Comparison of ENCODE assay signal across 8 cellular contexts in genomic region chr1:61641578-61642336, GRCh38.
DNase-seq lines count a peak whose midpoint lies in the region; ATAC-seq and TF ChIP-seq lines count a peak whose summit lies in the region.

No MANE protein-coding gene starts in this region.

- WGBS in lung, 2 donors, result 11 to 22% methylated on average over 23 of the region's 23 CpGs

- H3K9me3 ChIP-seq in colonic mucosa (no peaks in the 10 kb centered on the region), lung (ENCODE audit: control insufficient read depth in 2 of 2, insufficient read depth in 1 of 2, low read length in 1 of 2) (no peaks in the 10 kb centered on the region)

- peak; percentile 91 for ATAC-seq in lung (ENCODE audit: insufficient read depth, low FRiP score)

- TF ChIP-seq CTCF in colonic mucosa (IDR thresholded peaks at IDR 0.05) (peak; percentile 63), lung (IDR thresholded peaks at IDR 0.05; ENCODE audit: control extremely low read depth, extremely low read depth) (peak; percentile 23)

- H3K4me1 ChIP-seq in colonic mucosa, result no peaks in the 10 kb centered on the region
- H3K4me1 ChIP-seq in lung (ENCODE audit: control insufficient read depth in 2 of 2, insufficient read depth in 2 of 2, low read length in 2 of 2), result peaks cover 0 to 2% of the 10 kb centered on the region in 2 donors

- peak overlapping the region; percentile 5 for H3K4me3 ChIP-seq in colonic mucosa
- no peak overlapping the region for H3K4me3 ChIP-seq in lung

- in situ Hi-C loops in G401 (cut with HindIII; ENCODE audit: low sequenced_read_pairs), result no loop called here

- intact Hi-C loops in colonic mucosa (cut with DNase I), result loop anchor here (10.0 kb wide), 1 partner anchor 597 kb away; no protein-coding TSS in a partner anchor

- DNase-seq in G401 (ENCODE audit: low spot score) (peak; percentile 49), GOT3 (lab: John Stamatoyannopoulos, UW) (peak; percentile 51), M059J (ENCODE audit: low read depth) (peak; percentile 65), colonic mucosa (peak; percentile 68), lung (ENCODE audit: low spot score) (peak; percentile 48), NK-92 (lab: John Stamatoyannopoulos, UW; ENCODE audit: unreplicated experiment) (no peak)
- DNase-seq in activated CD4-positive, CD25-positive, alpha-beta regulatory T cell treated with anti-CD3 and anti-CD28 coated beads, Interleukin-2, amount 50 U/mL, for 72 hours, result peak; percentile 61
- peak in 2 of 3 donors; percentile 9 to 39 for DNase-seq in stimulated activated CD4-positive, alpha-beta T cell treated with anti-CD3 and anti-CD28 coated beads, TNF-alpha, amount 100 ng/mL, for 1 hour (ENCODE audit: low read depth in 3 of 3, low spot score in 1 of 3)

- H3K27ac ChIP-seq in colonic mucosa (peak overlapping the region; percentile 25), lung (ENCODE audit: low read depth in 1 of 2, low read length in 1 of 2) (peak overlapping the region; percentile 2 to 52)

- H3K27me3 ChIP-seq in colonic mucosa, result no peaks in the 10 kb centered on the region
- no peaks in the 10 kb centered on the region for H3K27me3 ChIP-seq in lung (ENCODE audit: control insufficient read depth, insufficient read depth)

- H3K9ac ChIP-seq in colonic mucosa (ENCODE audit: low read depth in 2 of 2, low read length in 2 of 2), result peak overlapping the region in 1 of 2 donors; percentile 14

- H3K36me3 ChIP-seq in colonic mucosa (no peaks in the 10 kb centered on the region), lung (ENCODE audit: control insufficient read depth in 2 of 2, insufficient read depth in 2 of 2, low read length in 2 of 2) (no peaks in the 10 kb centered on the region)
